8 cellular contexts compared by ENCODE assay signal in the genomic region with DNA sequence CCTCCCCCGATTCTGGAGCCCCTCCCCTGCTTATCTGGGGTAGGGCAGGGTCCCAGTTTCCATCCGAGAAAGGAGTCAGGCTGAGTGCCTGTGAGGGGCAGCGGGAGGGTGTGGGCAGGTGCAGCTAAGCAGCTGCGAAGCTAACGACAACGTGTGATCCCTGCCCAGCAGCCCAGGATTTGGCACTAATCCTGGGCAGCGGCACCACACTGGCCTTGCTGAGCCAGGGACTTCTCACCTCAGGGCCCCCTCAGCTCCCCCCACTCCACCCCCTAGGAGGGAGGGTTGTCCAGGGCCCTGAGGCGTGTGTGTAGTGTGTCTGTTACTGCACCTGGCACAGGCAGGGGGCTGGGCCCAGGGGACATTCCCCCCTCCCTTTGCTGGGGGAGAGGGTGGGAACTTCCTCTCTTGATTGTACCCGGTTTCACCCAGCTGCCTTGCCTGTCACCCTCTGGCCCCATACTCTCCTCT. TPM values are rescaled to one million over a fixed set of nuclear protein-coding genes. Genes with fewer than 3 reads are reported as not detected.
DNase-seq lines count a peak whose midpoint lies in the region; ATAC-seq, FAIRE-seq and TF ChIP-seq lines count a peak whose summit lies in the region.

No MANE protein-coding gene starts in this region.

- TF ChIP-seq CTCF in left lung (IDR thresholded peaks at IDR 0.05) (no peak), dorsolateral prefrontal cortex (IDR thresholded peaks at IDR 0.05 in 54 of 56, conservative IDR thresholded peaks at IDR 0.05 in 2 of 56; ENCODE audit: low read depth in 1 of 56, partially characterized antibody in 56 of 56) (no peak)

- H3K36me3 ChIP-seq in NT2/D1 (ENCODE audit: insufficient read depth, insufficient read length, low read length) (peaks cover 40% of the 10 kb centered on the region), left lung (peaks cover 0 to 39% of the 10 kb centered on the region in 2 donors)

- H3K9me3 ChIP-seq in NT2/D1 (ENCODE audit: insufficient read depth, low read length) (no peaks in the 10 kb centered on the region), left lung (no peaks in the 10 kb centered on the region)

- peak overlapping the region; percentile 61 for H3K9ac ChIP-seq in NT2/D1 (ENCODE audit: insufficient read length, low read depth)

- ATAC-seq in HG02885 (IDR thresholded peaks at IDR 0.05; ENCODE audit: poor library complexity, unreplicated experiment) (peak; percentile 57), left lung (peak; percentile 3)

- peaks cover 25% of the 10 kb centered on the region for H3K4me1 ChIP-seq in NT2/D1 (ENCODE audit: insufficient read depth, insufficient read length)
- peaks cover 29 to 31% of the 10 kb centered on the region in 2 donors for H3K4me1 ChIP-seq in left lung

- H3K27ac ChIP-seq in left lung (peak overlapping the region; percentile 64 to 70), dorsolateral prefrontal cortex (peak overlapping the region in 16 of 59 donors; percentile 4 to 67 (median 29))

- H3K4me3 ChIP-seq in NT2/D1 (ENCODE audit: insufficient read length, low read depth) (no peak overlapping the region), left lung (peak overlapping the region in 1 of 2 donors; percentile 28), dorsolateral prefrontal cortex (no peak overlapping the region)

- H3K27me3 ChIP-seq in NT2/D1 (ENCODE audit: insufficient read depth, insufficient read length) (no peaks in the 10 kb centered on the region), left lung (no peaks in the 10 kb centered on the region), dorsolateral prefrontal cortex (no peaks in the 10 kb centered on the region)

- intact Hi-C loops in left lung (cut with DNase I): no loop called here
- intact Hi-C loops in dorsolateral prefrontal cortex (cut with DNase I): no loop called here

- peak; percentile 74 for FAIRE-seq in GM18507 (lab: Jason Lieb, UNC)

- no peak for DNase-seq in GM18507 (ENCODE audit: extremely low spot score, insufficient read length, low read depth)
- DNase-seq in NT2/D1 (ENCODE audit: low read depth, low spot score): no peak
- no peak for DNase-seq in left lung
- no peak for DNase-seq in GOT3 (lab: John Stamatoyannopoulos, UW)
- no peak for DNase-seq in HK-2 (ENCODE audit: unreplicated experiment)
- no peak for DNase-seq in middle frontal gyrus (ENCODE audit: extremely low spot score, low spot score)
- no peak for DNase-seq in dorsolateral prefrontal cortex

RNA-seq across cellular contexts. Expression of a gene that starts 1.8 kb away (rescaled TPM):
- total RNA-seq in left lung (1 to 10 TPM in 1 of 2 donors, under 1 TPM in 1; 0.47 to 4.5 TPM), dorsolateral prefrontal cortex (1 to 10 TPM in 2 of 120 experiments, under 1 TPM in 10, not detected in 108; 0.33 to 3.7 (median 0.55) TPM)

RNA-seq across cellular contexts. Expression of a gene that starts 11.5 kb away (rescaled TPM):
- 10 to 100 TPM; 35.7 to 42.4 TPM for total RNA-seq in left lung
- 10 to 100 TPM; 19.6 to 42.5 (median 31.5) TPM for total RNA-seq in dorsolateral prefrontal cortex

RNA-seq across cellular contexts. Expression of a gene that starts 30.1 kb away (rescaled TPM):
- total RNA-seq in left lung (100 to 1,000 TPM in 1 of 2 donors, 10 to 100 TPM in 1; 36.4 to 165 TPM), dorsolateral prefrontal cortex (100 to 1,000 TPM in 5 of 120 experiments, 10 to 100 TPM in 115; 13.1 to 194 (median 28.9) TPM)
